Comparison of ENCODE assay signal across 1 cellular context in the genomic region with DNA sequence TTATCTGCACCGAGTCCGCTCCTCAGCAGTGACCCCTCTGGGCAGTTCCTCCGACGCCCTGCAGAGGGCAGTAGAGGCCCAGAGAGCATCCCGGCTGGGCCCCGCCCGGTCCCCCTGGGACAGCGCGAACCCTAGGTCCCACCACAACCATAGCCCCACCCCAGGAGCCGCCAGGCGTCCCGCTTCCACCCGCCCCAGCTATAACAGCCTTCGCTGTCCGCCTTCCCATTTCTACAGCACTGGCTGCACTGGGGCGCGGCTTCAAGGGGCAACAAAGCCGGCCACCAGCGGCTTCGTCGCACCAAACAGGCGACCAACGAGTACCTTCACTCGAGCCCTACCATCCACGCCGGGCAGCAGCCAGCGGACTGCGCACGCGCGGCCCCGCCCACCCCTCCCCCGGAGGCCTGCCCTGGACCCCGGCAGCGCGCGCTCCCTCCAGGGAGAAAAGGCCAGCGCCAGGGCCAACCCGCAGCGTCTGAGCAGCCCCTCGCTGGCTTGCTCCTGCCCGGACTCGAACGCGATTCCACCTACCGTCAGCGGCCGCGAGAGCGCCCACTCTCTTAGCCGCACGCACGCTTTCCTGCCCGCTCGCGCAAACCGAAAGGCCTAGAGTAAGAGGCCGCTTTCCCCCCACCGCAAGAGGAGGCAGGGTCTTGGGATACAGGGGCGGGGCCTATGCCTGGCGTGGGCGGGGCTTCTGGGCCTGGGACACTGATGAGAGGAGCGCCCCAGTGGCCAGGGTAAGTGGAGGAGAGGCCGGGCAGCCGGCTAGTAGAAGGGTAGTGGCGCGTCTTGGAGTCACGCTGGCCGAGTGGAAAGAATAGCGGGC.
TF ChIP-seq lines count a peak whose summit lies in the region.

A gene with protein sequence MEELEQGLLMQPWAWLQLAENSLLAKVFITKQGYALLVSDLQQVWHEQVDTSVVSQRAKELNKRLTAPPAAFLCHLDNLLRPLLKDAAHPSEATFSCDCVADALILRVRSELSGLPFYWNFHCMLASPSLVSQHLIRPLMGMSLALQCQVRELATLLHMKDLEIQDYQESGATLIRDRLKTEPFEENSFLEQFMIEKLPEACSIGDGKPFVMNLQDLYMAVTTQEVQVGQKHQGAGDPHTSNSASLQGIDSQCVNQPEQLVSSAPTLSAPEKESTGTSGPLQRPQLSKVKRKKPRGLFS (minus strand): TSS at position 630 of the 832 bp plus-strand sequence. CDS start 2,453 bp downstream, outside the sequence.

TF ChIP-seq in liver, 16 proteins besides CTCF, POLR2A, EP300 and RAD21 (continued from another document):
- TF ChIP-seq REST (IDR thresholded peaks at IDR 0.05) (peak; percentile 58), HNF4G (IDR thresholded peaks at IDR 0.05) (no peak), TAF1 (conservative IDR thresholded peaks at IDR 0.05) (no peak), YY1 (IDR thresholded peaks at IDR 0.05) (peak; percentile 41), SP1 (IDR thresholded peaks at IDR 0.05) (peak; percentile 52), GABPA (IDR thresholded peaks at IDR 0.05 in 1 of 2, conservative IDR thresholded peaks at IDR 0.05 in 1 of 2) (no peak), FOXA2 (IDR thresholded peaks at IDR 0.05) (no peak)
